Comparison of ENCODE assay signal across 18 cellular contexts in the genomic region with DNA sequence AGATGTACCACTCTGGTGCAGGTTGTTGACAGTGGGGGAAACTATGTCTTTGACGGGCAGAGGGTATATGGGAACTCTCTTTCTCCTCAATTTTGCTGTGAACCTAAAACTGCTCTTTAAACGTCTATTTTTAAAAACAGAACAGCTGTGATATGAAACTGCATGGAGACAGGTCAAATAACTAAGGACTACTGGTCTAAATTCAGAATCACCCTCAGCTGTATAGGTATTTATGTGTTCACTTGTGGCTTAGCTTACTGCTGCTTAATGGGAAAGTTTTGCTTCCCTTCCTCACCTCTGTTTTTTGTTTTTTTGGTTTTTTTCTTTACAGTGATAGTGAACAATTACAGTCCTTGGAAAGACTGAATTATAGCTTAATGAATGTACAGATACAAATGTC.
A peak's percentile ranks its signal among the peaks of the same experiment; 100 is the strongest.
DNase-seq lines count a peak whose midpoint lies in the region; ATAC-seq, FAIRE-seq and TF ChIP-seq lines count a peak whose summit lies in the region.
"Had no signal": no experiment of that assay in that cellular context is flagged by ENCODE, and none has a peak within 500 bp of the region (broad histone marks: within the 10 kb centered on the region; RNA-seq: fewer than 3 reads in every experiment).

No MANE protein-coding gene starts in this region.

- H3K36me3 ChIP-seq in H1 (ENCODE audit: control insufficient read depth in 2 of 4, insufficient read depth in 4 of 4, low read length in 3 of 4) (no peaks in the 10 kb centered on the region), gastrocnemius medialis (no peaks in the 10 kb centered on the region)
- H3K36me3 ChIP-seq: HAP-1 had no signal

- TF ChIP-seq CTCF in WTC11 (IDR thresholded peaks at IDR 0.05) (no peak), H1 (IDR thresholded peaks at IDR 0.05; ENCODE audit: control extremely low read depth in 1 of 3, insufficient read depth in 1 of 3, low read depth in 1 of 3, low read length in 3 of 3) (no peak), gastrocnemius medialis (IDR thresholded peaks at IDR 0.05 in 4 of 5, conservative IDR thresholded peaks at IDR 0.05 in 1 of 5) (no peak)

- ATAC-seq in WTC11 (no peak), gastrocnemius medialis (peak in 1 of 2 donors; percentile 57), HG03097 (IDR thresholded peaks at IDR 0.05; ENCODE audit: low FRiP score, unreplicated experiment) (no peak), GM18519 (IDR thresholded peaks at IDR 0.05; ENCODE audit: low FRiP score, unreplicated experiment) (no peak)
- ATAC-seq: CD8-positive, alpha-beta T cell; GM12878; GM23338 had no signal

- FAIRE-seq in H1 (lab: Jason Lieb, UNC): no peak
- FAIRE-seq: GM12878 had no signal

- H2AK5ac ChIP-seq in H1 (ENCODE audit: low read depth, low read length): no peak overlapping the region

- H2BK15ac ChIP-seq in H1 (ENCODE audit: low read length): no peak overlapping the region

- no peaks in the 10 kb centered on the region for H3K9me3 ChIP-seq in H1 (ENCODE audit: insufficient read depth in 2 of 2, low read depth in 1 of 2, low read length in 1 of 2)
- no peaks in the 10 kb centered on the region for H3K9me3 ChIP-seq in gastrocnemius medialis
- H3K9me3 ChIP-seq: Caco-2, HAP-1 had no signal

- no peak overlapping the region for H3K4me3 ChIP-seq in H1 (ENCODE audit: extremely low read depth in 1 of 4, insufficient read depth in 2 of 4, low read depth in 3 of 4, low read length in 4 of 4)
- H3K4me3 ChIP-seq in gastrocnemius medialis: no peak overlapping the region
- H3K4me3 ChIP-seq: GM12878, GM23338, HAP-1 had no signal

- H2BK12ac ChIP-seq in H1 (ENCODE audit: low read depth, low read length): no peak overlapping the region

- no peaks in the 10 kb centered on the region for H3K27me3 Mint-ChIP-seq in WTC11 (ENCODE audit: low read depth)
- H3K27me3 Mint-ChIP-seq: CD4-positive, CD25-positive, alpha-beta regulatory T cell had no signal

- no peak overlapping the region for H4K5ac ChIP-seq in H1 (ENCODE audit: insufficient read length, low read depth, low read length)

- H4K20me1 ChIP-seq in H1 (replicated peaks in 1 of 2; ENCODE audit: control insufficient read depth in 1 of 2, insufficient read depth in 2 of 2, low read length in 2 of 2): peaks cover 0 to 1% of the 10 kb centered on the region in 2 experiments

- H3K9me3 Mint-ChIP-seq in WTC11: no peaks in the 10 kb centered on the region
- H3K9me3 Mint-ChIP-seq: CD4-positive, CD25-positive, alpha-beta regulatory T cell; CD8-positive, alpha-beta T cell; GM23338; HFFc6 had no signal

- no peak for TF ChIP-seq RAD21 in H1 (IDR thresholded peaks at IDR 0.05 in 1 of 2, conservative IDR thresholded peaks at IDR 0.05 in 1 of 2; ENCODE audit: low read depth in 2 of 2, low read length in 2 of 2)

- POLR2A ChIA-PET in WTC11 (lab: Charles Lee): no interaction called here
- POLR2A ChIA-PET in H1 (lab: Charles Lee; ENCODE audit: partially characterized antibody): no interaction called here

- H4K8ac ChIP-seq in H1 (ENCODE audit: extremely low read depth, insufficient read depth, low read length): no peak overlapping the region

- CTCF ChIA-PET in WTC11 (lab: Charles Lee): interaction anchor here (0.9 to 1.6 kb wide), 2 partner anchors 20 to 129 kb away, joined by 3 to 4 read pairs; no protein-coding TSS in a partner anchor
- CTCF ChIA-PET in H1 (lab: Charles Lee; ENCODE audit: partially characterized antibody): interaction anchor here (1.2 to 2.4 kb wide), 4 partner anchors 14 to 128 kb away, joined by 5 to 8 read pairs (median 6); no protein-coding TSS in a partner anchor

- 83% methylated on average over 2 of the region's 2 CpGs; no CpG with 5 or more reads in 1 of the 2 experiments for WGBS in H1 (ENCODE audit: extremely low coverage in 1 of 2, insufficient coverage in 1 of 2, insufficient read length in 1 of 2, insufficient replicate concordance in 2 of 2, low coverage in 1 of 2, low lambda C conversion rate in 2 of 2, missing lambda C conversion rate in 1 of 2), 2 experiments

- TF ChIP-seq EP300 in H1 (IDR thresholded peaks at IDR 0.05; ENCODE audit: borderline replicate concordance in 1 of 2, low read depth in 2 of 2, low read length in 2 of 2): no peak

- in situ Hi-C loops in gastrocnemius medialis (cut with MboI; ENCODE audit: low sequenced_read_pairs in 4 of 4): no loop called here

- no peak overlapping the region for H3K4me2 ChIP-seq in H1 (ENCODE audit: insufficient read depth in 1 of 2, low read depth in 2 of 2, low read length in 2 of 2)
- H3K4me2 ChIP-seq: GM23338 had no signal

- no peaks in the 10 kb centered on the region for H3K79me2 ChIP-seq in H1 (ENCODE audit: control insufficient read depth in 1 of 2, insufficient read depth in 2 of 2, low read length in 2 of 2)

- no peak overlapping the region for H3K23ac ChIP-seq in H1 (ENCODE audit: insufficient read length)

- no peak overlapping the region for H3K9ac ChIP-seq in H1 (replicated peaks in 1 of 4; ENCODE audit: extremely low read depth in 1 of 4, low read depth in 3 of 4, low read length in 3 of 4)

- peaks cover 2% of the 10 kb centered on the region for H3K4me1 Mint-ChIP-seq in WTC11

- DNase-seq in WTC11 (ENCODE audit: low spot score): no peak
- no peak for DNase-seq in H1 (ENCODE audit: low read depth in 1 of 2, low spot score in 2 of 2)
- no peak for DNase-seq in gastrocnemius medialis
- no peak for DNase-seq in DMS53 treated with DMSO at 0.1 percent for 48 hours (lab: John Stamatoyannopoulos, UW; ENCODE audit: unreplicated experiment)
- DNase-seq: Caco-2; CD4-positive, CD25-positive, alpha-beta regulatory T cell; CD8-positive, alpha-beta T cell; DMS153; DMS79; EL; GDM1; HFFc6 had no signal

- H3K4me3 Mint-ChIP-seq in WTC11: no peak overlapping the region
- H3K4me3 Mint-ChIP-seq: CD4-positive, CD25-positive, alpha-beta regulatory T cell; CD8-positive, alpha-beta T cell; GM23338; HFFc6 had no signal

- H2AFZ ChIP-seq in H1 (ENCODE audit: low read length): no peak overlapping the region
- H2AFZ ChIP-seq: GM23338 had no signal

- H3K27ac Mint-ChIP-seq in WTC11: peak overlapping the region; percentile 45; the same call in 1 of the 2 replicates
- H3K27ac Mint-ChIP-seq: CD4-positive, CD25-positive, alpha-beta regulatory T cell; CD8-positive, alpha-beta T cell; GM23338; HFFc6 had no signal

- TF ChIP-seq POLR2A in H1 (IDR thresholded peaks at IDR 0.05; ENCODE audit: control extremely low read depth in 1 of 2, low read depth in 2 of 2, low read length in 2 of 2) (no peak), gastrocnemius medialis (IDR thresholded peaks at IDR 0.05) (no peak)

- H3K27me3 ChIP-seq in H1 (replicated peaks in 1 of 4; ENCODE audit: control insufficient read depth in 3 of 4, extremely low read depth in 1 of 4, insufficient read depth in 3 of 4, low read length in 3 of 4) (no peaks in the 10 kb centered on the region), gastrocnemius medialis (no peaks in the 10 kb centered on the region)

- 0 out of 2 replicates have a peak overlapping the region, but pooled peaks have one; percentile 5 for H3K18ac ChIP-seq in H1 (ENCODE audit: extremely low read depth, low read length)

- no peak overlapping the region for H3K56ac ChIP-seq in H1 (replicated peaks; ENCODE audit: insufficient read length, low read depth, low read length)

- no peak overlapping the region for H3K4ac ChIP-seq in H1 (replicated peaks; ENCODE audit: insufficient read length, low read depth, low read length)

- H3K4me1 ChIP-seq in H1 (replicated peaks in 1 of 4; ENCODE audit: control insufficient read depth in 3 of 4, insufficient read depth in 4 of 4, low read length in 3 of 4) (no peaks in the 10 kb centered on the region), gastrocnemius medialis (peaks cover 41 to 42% of the 10 kb centered on the region in 2 donors)
- H3K4me1 ChIP-seq: Caco-2 had no signal

- no peak overlapping the region for H2BK120ac ChIP-seq in H1 (replicated peaks; ENCODE audit: low read depth, low read length)

- H3K27ac ChIP-seq in H1 (ENCODE audit: low read depth, low read length) (no peak overlapping the region), gastrocnemius medialis (peak overlapping the region in 3 of 4 donors; percentile 29 to 49 (median 43))
- H3K27ac ChIP-seq: C4-2B had no signal

- H3K36me3 Mint-ChIP-seq in WTC11: no peaks in the 10 kb centered on the region

- H4K91ac ChIP-seq in H1 (replicated peaks; ENCODE audit: insufficient read length, low read length): no peak overlapping the region

- H3K23me2 ChIP-seq in H1 (ENCODE audit: low read depth, low read length): no peaks in the 10 kb centered on the region

- no peaks in the 10 kb centered on the region for H3K79me1 ChIP-seq in H1 (ENCODE audit: low read depth, low read length)

- intact Hi-C loops in gastrocnemius medialis (cut with DNase I; ENCODE audit: low total_unique reads): loop anchor here (10.0 kb wide), 1 partner anchor 267 kb away; a partner anchor contains a TSS

- no peak overlapping the region for H3K14ac ChIP-seq in H1 (ENCODE audit: insufficient read length)

- H2BK5ac ChIP-seq in H1 (ENCODE audit: low read depth, low read length): no peak overlapping the region

- no peak overlapping the region for H2BK20ac ChIP-seq in H1 (ENCODE audit: low read length)

TF ChIP-seq in H1, 55 proteins besides CTCF, POLR2A, EP300 and RAD21:
- TF ChIP-seq, protein P1, sequence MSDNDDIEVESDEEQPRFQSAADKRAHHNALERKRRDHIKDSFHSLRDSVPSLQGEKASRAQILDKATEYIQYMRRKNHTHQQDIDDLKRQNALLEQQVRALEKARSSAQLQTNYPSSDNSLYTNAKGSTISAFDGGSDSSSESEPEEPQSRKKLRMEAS (IDR thresholded peaks at IDR 0.05): no peak
- TF ChIP-seq SIX5 (IDR thresholded peaks at IDR 0.05; ENCODE audit: low read depth, low read length): no peak
- TF ChIP-seq BRCA1 (IDR thresholded peaks at IDR 0.05; ENCODE audit: low read depth, low read length): no peak
- TF ChIP-seq KDM4A (IDR thresholded peaks at IDR 0.05; ENCODE audit: low read depth, low read length, severe bottlenecking): no peak
- TF ChIP-seq, protein P2, sequence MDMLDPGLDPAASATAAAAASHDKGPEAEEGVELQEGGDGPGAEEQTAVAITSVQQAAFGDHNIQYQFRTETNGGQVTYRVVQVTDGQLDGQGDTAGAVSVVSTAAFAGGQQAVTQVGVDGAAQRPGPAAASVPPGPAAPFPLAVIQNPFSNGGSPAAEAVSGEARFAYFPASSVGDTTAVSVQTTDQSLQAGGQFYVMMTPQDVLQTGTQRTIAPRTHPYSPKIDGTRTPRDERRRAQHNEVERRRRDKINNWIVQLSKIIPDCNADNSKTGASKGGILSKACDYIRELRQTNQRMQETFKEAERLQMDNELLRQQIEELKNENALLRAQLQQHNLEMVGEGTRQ (IDR thresholded peaks at IDR 0.05; ENCODE audit: low read length): no peak
- no peak for TF ChIP-seq HDAC6 (IDR thresholded peaks at IDR 0.05; ENCODE audit: low read depth, low read length)
